In genomic region chr17:56979091-56979480, GRCh38 we compare ENCODE assay signal across 7 cellular contexts. TPM values are rescaled to one million over a fixed set of nuclear protein-coding genes. Genes with fewer than 3 reads are reported as not detected.
A peak's percentile ranks its signal among the peaks of the same experiment; 100 is the strongest.
DNase-seq lines count a peak whose midpoint lies in the region; ATAC-seq lines count a peak whose summit lies in the region.

No MANE protein-coding gene starts in this region.

- no peaks in the 10 kb centered on the region for H3K9me3 Mint-ChIP-seq in effector memory CD8-positive, alpha-beta T cell

- peak overlapping the region; percentile 88 to 93 for H3K4me3 Mint-ChIP-seq in effector memory CD8-positive, alpha-beta T cell

- peak; percentile 18 for ATAC-seq in GM19351 (IDR thresholded peaks at IDR 0.05; ENCODE audit: unreplicated experiment)
- no peak for ATAC-seq in effector memory CD8-positive, alpha-beta T cell (replicated peaks)

- H3K27ac Mint-ChIP-seq in effector memory CD8-positive, alpha-beta T cell = peak overlapping the region in 1 of 2 donors; percentile 47

- peaks cover 6 to 11% of the 10 kb centered on the region in 2 donors for H3K27me3 Mint-ChIP-seq in effector memory CD8-positive, alpha-beta T cell

- peaks cover 10 to 23% of the 10 kb centered on the region in 2 donors for H3K4me1 Mint-ChIP-seq in effector memory CD8-positive, alpha-beta T cell (ENCODE audit: low read depth in 2 of 2)

- peak overlapping the region in 4 of 7 experiments; percentile 47 to 56 (median 52) for H3K4me3 ChIP-seq in skin epidermis

- peak overlapping the region in 7 of 21 experiments; percentile 7 to 73 (median 44) for H3K27ac ChIP-seq in skin epidermis

- DNase-seq in Kasumi-1 (lab: John Stamatoyannopoulos, UW) (peak; percentile 23 to 29), SW480 (ENCODE audit: low spot score) (no peak), DMS53 (lab: John Stamatoyannopoulos, UW) (no peak), occipital lobe (lab: John Stamatoyannopoulos, UW) (no peak)
- DNase-seq in effector memory CD8-positive, alpha-beta T cell = no peak

- H3K36me3 Mint-ChIP-seq in effector memory CD8-positive, alpha-beta T cell (ENCODE audit: insufficient read depth) = peaks cover 7% of the 10 kb centered on the region

RNA-seq across cellular contexts. Expression of gene SCPEP1, which starts 1.2 kb away (rescaled TPM):
- total RNA-seq in occipital lobe = 5.6 TPM

RNA-seq across cellular contexts. Expression of gene COIL, which starts 18.2 kb away (rescaled TPM):
- 26.7 TPM for total RNA-seq in occipital lobe

Comparison
In these comparisons a context has a peak if more than half of its experiments do, and no peak if none do; other contexts are left out.
1. DNase-seq: peak in Kasumi-1 (2 of 2); none in effector memory CD8-positive, alpha-beta T cell (0 of 3), SW480 (single experiment), DMS53 (single experiment) and occipital lobe (single experiment).